1 cellular context compared by ENCODE assay signal in the genomic region with DNA sequence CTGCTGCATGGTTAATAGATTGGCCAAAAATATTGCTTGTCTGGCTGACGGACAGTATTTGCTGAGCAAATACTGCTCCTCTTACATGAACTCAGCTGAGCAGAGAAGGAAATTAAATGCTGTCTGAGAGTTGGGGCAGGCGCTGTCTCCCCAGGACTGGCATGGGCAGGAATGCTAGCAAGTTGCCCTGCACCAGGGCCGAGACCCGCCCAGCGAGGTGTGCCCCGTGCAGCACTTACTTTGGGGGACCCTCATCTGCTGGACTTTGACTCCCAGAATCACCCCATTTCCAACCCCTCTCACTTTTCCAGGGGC.
A peak's percentile ranks its signal among the peaks of the same experiment; 100 is the strongest.
TF ChIP-seq lines count a peak whose summit lies in the region.

No MANE protein-coding gene starts in this region.

TF ChIP-seq in HepG2, 621 proteins besides CTCF, POLR2A, EP300 and RAD21 (continued from another document and continues in another):
- no peak for TF ChIP-seq ZBTB26 (CRISPR knock-in tag; IDR thresholded peaks at IDR 0.05; ENCODE audit: borderline replicate concordance)
- TF ChIP-seq, protein P1, sequence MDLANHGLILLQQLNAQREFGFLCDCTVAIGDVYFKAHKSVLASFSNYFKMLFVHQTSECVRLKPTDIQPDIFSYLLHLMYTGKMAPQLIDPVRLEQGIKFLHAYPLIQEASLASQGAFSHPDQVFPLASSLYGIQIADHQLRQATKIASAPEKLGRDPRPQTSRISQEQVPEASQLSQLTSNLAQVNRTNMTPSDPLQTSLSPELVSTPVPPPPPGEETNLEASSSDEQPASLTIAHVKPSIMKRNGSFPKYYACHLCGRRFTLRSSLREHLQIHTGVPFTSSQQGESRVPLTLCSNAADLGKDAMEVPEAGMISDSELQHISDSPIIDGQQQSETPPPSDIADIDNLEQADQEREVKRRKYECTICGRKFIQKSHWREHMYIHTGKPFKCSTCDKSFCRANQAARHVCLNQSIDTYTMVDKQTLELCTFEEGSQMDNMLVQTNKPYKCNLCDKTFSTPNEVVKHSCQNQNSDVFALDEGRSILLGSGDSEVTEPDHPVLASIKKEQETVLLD (CRISPR knock-in tag; IDR thresholded peaks at IDR 0.05; ENCODE audit: low read depth): no peak
- TF ChIP-seq ZNF547 (CRISPR knock-in tag; IDR thresholded peaks at IDR 0.05): no peak
- no peak for TF ChIP-seq GLI4 (CRISPR knock-in tag; IDR thresholded peaks at IDR 0.05; ENCODE audit: borderline replicate concordance)
- TF ChIP-seq MBNL3 (CRISPR knock-in tag; conservative IDR thresholded peaks at IDR 0.05): no peak
- TF ChIP-seq RNF219 (CRISPR knock-in tag; IDR thresholded peaks at IDR 0.05): no peak
- TF ChIP-seq IKZF1 (IDR thresholded peaks at IDR 0.05): no peak
- TF ChIP-seq HDAC1 (CRISPR knock-in tag; IDR thresholded peaks at IDR 0.05): no peak
- peak; percentile 37 for TF ChIP-seq ZNF687 (CRISPR knock-in tag; IDR thresholded peaks at IDR 0.05)
- TF ChIP-seq ZNF609 (CRISPR knock-in tag; IDR thresholded peaks at IDR 0.05; ENCODE audit: borderline replicate concordance): no peak
- no peak for TF ChIP-seq ARID2 (CRISPR knock-in tag; IDR thresholded peaks at IDR 0.05; ENCODE audit: borderline replicate concordance)
- TF ChIP-seq ZNF710 (CRISPR knock-in tag; IDR thresholded peaks at IDR 0.05; ENCODE audit: borderline replicate concordance): no peak
- no peak for TF ChIP-seq SP5 (CRISPR knock-in tag; IDR thresholded peaks at IDR 0.05; ENCODE audit: borderline replicate concordance, low read depth)
- TF ChIP-seq, protein P2, sequence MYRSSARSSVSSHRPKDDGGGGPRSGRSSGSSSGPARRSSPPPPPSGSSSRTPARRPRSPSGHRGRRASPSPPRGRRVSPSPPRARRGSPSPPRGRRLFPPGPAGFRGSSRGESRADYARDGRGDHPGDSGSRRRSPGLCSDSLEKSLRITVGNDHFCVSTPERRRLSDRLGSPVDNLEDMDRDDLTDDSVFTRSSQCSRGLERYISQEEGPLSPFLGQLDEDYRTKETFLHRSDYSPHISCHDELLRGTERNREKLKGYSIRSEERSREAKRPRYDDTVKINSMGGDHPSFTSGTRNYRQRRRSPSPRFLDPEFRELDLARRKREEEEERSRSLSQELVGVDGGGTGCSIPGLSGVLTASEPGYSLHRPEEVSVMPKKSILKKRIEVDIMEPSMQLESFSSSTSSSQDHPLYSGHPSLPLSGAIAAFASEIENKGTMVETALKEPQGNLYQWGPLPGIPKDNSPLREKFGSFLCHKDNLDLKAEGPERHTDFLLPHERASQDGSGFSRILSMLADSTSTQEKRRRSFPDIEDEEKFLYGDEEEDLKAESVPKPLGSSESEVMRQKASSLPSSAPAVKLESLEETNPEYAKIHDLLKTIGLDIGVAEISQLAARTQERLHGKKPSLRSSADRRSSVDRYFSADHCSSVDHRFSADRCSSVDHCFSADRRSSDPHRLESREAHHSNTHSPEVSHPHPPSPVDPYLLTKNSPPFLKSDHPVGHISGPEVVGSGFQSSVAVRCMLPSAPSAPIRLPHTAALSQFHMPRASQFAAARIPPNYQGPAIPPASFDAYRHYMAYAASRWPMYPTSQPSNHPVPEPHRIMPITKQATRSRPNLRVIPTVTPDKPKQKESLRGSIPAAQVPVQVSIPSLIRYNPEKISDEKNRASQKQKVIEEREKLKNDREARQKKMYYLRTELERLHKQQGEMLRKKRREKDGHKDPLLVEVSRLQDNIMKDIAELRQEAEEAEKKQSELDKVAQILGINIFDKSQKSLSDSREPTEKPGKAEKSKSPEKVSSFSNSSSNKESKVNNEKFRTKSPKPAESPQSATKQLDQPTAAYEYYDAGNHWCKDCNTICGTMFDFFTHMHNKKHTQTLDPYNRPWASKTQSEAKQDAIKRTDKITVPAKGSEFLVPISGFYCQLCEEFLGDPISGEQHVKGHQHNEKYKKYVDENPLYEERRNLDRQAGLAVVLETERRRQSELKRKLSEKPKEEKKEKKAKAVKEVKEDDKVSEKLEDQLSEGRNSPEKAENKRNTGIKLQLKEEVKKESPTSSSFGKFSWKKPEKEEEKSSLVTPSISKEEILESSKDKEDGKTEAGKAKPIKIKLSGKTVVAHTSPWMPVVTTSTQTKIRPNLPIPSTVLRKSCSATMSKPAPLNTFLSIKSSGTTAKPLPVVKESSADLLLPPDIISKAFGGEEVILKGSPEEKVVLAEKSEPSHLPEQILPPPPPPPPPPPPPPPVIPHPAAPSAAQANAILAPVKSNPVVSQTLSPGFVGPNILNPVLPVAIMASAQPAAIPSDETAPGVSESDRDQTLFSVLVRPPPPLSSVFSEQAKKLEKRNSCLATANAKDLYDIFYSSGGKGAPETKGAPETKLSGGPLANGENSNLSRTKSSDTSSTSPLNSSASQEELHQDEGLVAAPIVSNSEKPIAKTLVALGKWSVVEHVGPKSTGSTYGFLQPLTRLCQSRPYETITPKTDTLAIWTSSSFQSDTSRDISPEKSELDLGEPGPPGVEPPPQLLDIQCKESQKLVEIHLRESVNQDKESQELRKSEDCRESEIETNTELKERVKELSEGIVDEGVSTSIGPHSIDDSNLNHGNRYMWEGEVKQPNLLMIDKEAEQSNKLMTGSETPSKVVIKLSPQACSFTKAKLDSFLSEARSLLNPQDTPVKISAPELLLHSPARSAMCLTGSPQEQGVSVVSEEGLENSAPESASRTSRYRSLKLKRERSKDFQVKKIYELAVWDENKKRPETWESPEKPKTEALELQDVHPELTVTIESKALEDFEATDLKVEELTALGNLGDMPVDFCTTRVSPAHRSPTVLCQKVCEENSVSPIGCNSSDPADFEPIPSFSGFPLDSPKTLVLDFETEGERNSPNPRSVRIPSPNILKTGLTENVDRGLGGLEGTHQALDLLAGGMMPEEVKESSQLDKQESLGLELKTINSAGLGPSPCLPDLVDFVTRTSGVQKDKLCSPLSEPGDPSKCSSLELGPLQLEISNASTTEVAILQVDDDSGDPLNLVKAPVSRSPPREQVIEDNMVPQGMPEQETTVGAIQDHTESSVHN (CRISPR knock-in tag; IDR thresholded peaks at IDR 0.05): no peak
- 0 out of 2 replicates have a peak, but pooled peaks have one; percentile 0 for TF ChIP-seq GATAD1 (CRISPR knock-in tag; IDR thresholded peaks at IDR 0.05)
- TF ChIP-seq ZMYM4 (CRISPR knock-in tag; IDR thresholded peaks at IDR 0.05): no peak
- TF ChIP-seq ZNF569 (CRISPR knock-in tag; IDR thresholded peaks at IDR 0.05; ENCODE audit: borderline replicate concordance): no peak
- TF ChIP-seq ZFX (CRISPR knock-in tag; IDR thresholded peaks at IDR 0.05; ENCODE audit: low read depth): 0 out of 2 replicates have a peak, but pooled peaks have one; percentile 3
- peak; percentile 62 for TF ChIP-seq SAP130 (CRISPR knock-in tag; IDR thresholded peaks at IDR 0.05; ENCODE audit: low read depth)
- no peak for TF ChIP-seq FOXA1 (IDR thresholded peaks at IDR 0.05)
- TF ChIP-seq FOXA1 (CRISPR knock-in tag; IDR thresholded peaks at IDR 0.05): peak; percentile 66
- TF ChIP-seq SOX6 (IDR thresholded peaks at IDR 0.05): no peak
- 0 out of 2 replicates have a peak, but pooled peaks have one; percentile 14 for TF ChIP-seq SOX6 (CRISPR knock-in tag; IDR thresholded peaks at IDR 0.05)
- TF ChIP-seq TFAP4 (IDR thresholded peaks at IDR 0.05; ENCODE audit: borderline replicate concordance, low read depth): peak; percentile 68; the same call in 1 of the 2 replicates
- TF ChIP-seq BCL6 (CRISPR knock-in tag; IDR thresholded peaks at IDR 0.05): peak; percentile 29; the same call in 1 of the 2 replicates
- TF ChIP-seq ZNF598 (CRISPR knock-in tag; IDR thresholded peaks at IDR 0.05; ENCODE audit: borderline replicate concordance): no peak
